ENCODE assay signal across 2 cellular contexts in the genomic region with DNA sequence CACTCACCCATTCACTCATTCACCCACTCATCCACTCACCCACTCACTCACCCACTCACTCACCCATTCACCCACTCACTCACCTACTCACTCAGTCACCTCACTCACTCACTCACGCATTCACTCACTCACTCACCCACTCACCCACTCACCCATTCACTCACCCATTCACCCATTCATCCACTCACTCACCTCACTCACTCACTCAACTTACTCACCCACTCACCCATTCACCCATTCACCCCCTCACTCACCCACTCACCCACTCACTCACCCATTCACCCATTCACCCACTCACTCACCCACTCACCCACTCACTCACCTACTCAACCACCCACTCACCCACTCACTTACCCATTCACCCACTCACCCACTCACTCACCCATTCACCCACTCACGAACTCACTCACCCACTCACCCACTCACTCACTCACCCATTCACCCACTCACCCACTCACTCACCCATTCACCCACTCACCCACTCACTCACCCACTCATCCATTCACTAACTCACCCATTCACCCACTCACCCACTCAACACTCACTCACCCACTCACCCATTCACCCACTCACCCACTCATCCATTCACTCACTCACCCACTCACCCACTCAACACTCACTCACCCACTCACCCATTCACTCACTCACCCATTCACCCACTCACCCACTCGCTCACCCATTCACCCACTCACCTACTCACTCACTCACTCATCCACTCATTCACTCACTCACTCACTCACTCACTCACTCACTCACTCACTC.
TF ChIP-seq lines count a peak whose summit lies in the region.

No MANE protein-coding gene starts in this region.

TF ChIP-seq in HepG2, 621 proteins besides CTCF, POLR2A, EP300 and RAD21:
- TF ChIP-seq HNRNPL (IDR thresholded peaks at IDR 0.05; ENCODE audit: low read depth, low read length), result 0 out of 2 replicates have a peak, but pooled peaks have one; percentile 40
- TF ChIP-seq ZSCAN12 (CRISPR knock-in tag; IDR thresholded peaks at IDR 0.05), result no peak
- no peak for TF ChIP-seq RORA (CRISPR knock-in tag; IDR thresholded peaks at IDR 0.05)

TF ChIP-seq in K562, 482 proteins besides CTCF, POLR2A, EP300 and RAD21:
- TF ChIP-seq PPARD (CRISPR knock-in tag; IDR thresholded peaks at IDR 0.05) (no peak), SAFB (IDR thresholded peaks at IDR 0.05; ENCODE audit: borderline replicate concordance, low read depth, low read length) (peak; percentile 18; the same call in 1 of the 2 replicates), RBM17 (IDR thresholded peaks at IDR 0.05; ENCODE audit: borderline replicate concordance, low read depth, low read length) (no peak)
